In genomic region chr5:133952729-133953567, GRCh38 we compare ENCODE assay signal across 8 cellular contexts. TPM values are rescaled to one million over a fixed set of nuclear protein-coding genes. Genes with fewer than 3 reads are reported as not detected.
DNase-seq lines count a peak whose midpoint lies in the region; ATAC-seq, FAIRE-seq and TF ChIP-seq lines count a peak whose summit lies in the region.

No MANE protein-coding gene starts in this region.

- H3K4me3 ChIP-seq in RWPE2 (ENCODE audit: severe bottlenecking) (no peak overlapping the region), pancreas (no peak overlapping the region), MM.1S (ENCODE audit: low read length) (no peak overlapping the region)

- ATAC-seq in RWPE2 (ENCODE audit: low read depth) (peak; percentile 79), pancreas (peak in 3 of 4 donors; percentile 72 to 82 (median 79)), HG02571 (IDR thresholded peaks at IDR 0.05; ENCODE audit: unreplicated experiment) (no peak), HG02852 (IDR thresholded peaks at IDR 0.05; ENCODE audit: unreplicated experiment) (no peak)

- FAIRE-seq in pancreas (lab: Jason Lieb, UNC) = no peak

- H3K9ac ChIP-seq in MM.1S (ENCODE audit: low read length) = no peak overlapping the region

- H4K20me1 ChIP-seq in MM.1S (ENCODE audit: insufficient read depth, low read length) = no peaks in the 10 kb centered on the region

- no peaks in the 10 kb centered on the region for H3K9me2 ChIP-seq in MM.1S (replicated peaks; ENCODE audit: insufficient read depth, low read length)

- H3K9me3 ChIP-seq in RWPE2 (ENCODE audit: severe bottlenecking) (no peaks in the 10 kb centered on the region), pancreas (no peaks in the 10 kb centered on the region), MM.1S (replicated peaks; ENCODE audit: insufficient read depth, low read length) (no peaks in the 10 kb centered on the region)

- 76 to 77% methylated on average over 10 of the region's 10 CpGs for WGBS in pancreas, 2 donors

- H3K36me3 ChIP-seq in RWPE2 (ENCODE audit: low read depth) (peaks cover 32% of the 10 kb centered on the region), pancreas (peaks cover 0 to 5% (median 0%) of the 10 kb centered on the region in 3 donors), MM.1S (replicated peaks; ENCODE audit: insufficient read depth, low read length) (no peaks in the 10 kb centered on the region; the same call in 1 of the 2 replicates)

- H3F3A ChIP-seq in MM.1S (ENCODE audit: insufficient read depth, low read length) = peaks cover 6% of the 10 kb centered on the region; the same call in 1 of the 2 replicates

- intact Hi-C loops in pancreas (cut with DNase I) = no loop called here

- DNase-seq in AG20443 (ENCODE audit: low spot score) = peak; percentile 91
- no peak for DNase-seq in RWPE2 (ENCODE audit: low spot score)
- peak; percentile 86 for DNase-seq in fibroblast of the conjunctiva (ENCODE audit: low read depth)
- peak in 1 of 6 donors; percentile 15 for DNase-seq in pancreas
- DNase-seq in GDM1 (lab: John Stamatoyannopoulos, UW) = no peak
- no peak for DNase-seq in MM.1S

- H3K79me2 ChIP-seq in MM.1S (ENCODE audit: low read length) = no peaks in the 10 kb centered on the region

- H3K27me3 ChIP-seq in RWPE2 (ENCODE audit: insufficient read depth, poor library complexity, severe bottlenecking) (no peaks in the 10 kb centered on the region), pancreas (no peaks in the 10 kb centered on the region), MM.1S (replicated peaks; ENCODE audit: insufficient read depth, low read length) (no peaks in the 10 kb centered on the region)

- H3K4me1 ChIP-seq in RWPE2 (ENCODE audit: insufficient read depth, poor library complexity, severe bottlenecking) (no peaks in the 10 kb centered on the region), pancreas (peaks cover 0 to 7% (median 4%) of the 10 kb centered on the region in 3 donors), MM.1S (ENCODE audit: low read length) (peaks cover 12% of the 10 kb centered on the region)

- TF ChIP-seq CTCF in RWPE2 (IDR thresholded peaks at IDR 0.05; ENCODE audit: poor library complexity, severe bottlenecking) = no peak
- TF ChIP-seq CTCF in pancreas (IDR thresholded peaks at IDR 0.05) = no peak
- TF ChIP-seq CTCF in MM.1S (IDR thresholded peaks at IDR 0.05; ENCODE audit: low read length) = no peak

- no peak overlapping the region for H3K4me2 ChIP-seq in MM.1S (ENCODE audit: low read depth, low read length)

- H3K27ac ChIP-seq in RWPE2 (ENCODE audit: poor library complexity, severe bottlenecking) (no peak overlapping the region), pancreas (no peak overlapping the region), MM.1S (ENCODE audit: low read length) (no peak overlapping the region)

- no peak overlapping the region for H2AFZ ChIP-seq in MM.1S (ENCODE audit: low read length)

RNA-seq across cellular contexts. Expression of gene C5orf15, which starts 15.5 kb away (rescaled TPM):
- total RNA-seq in pancreas = 10 to 100 TPM in 3 of 6 donors, 1 to 10 TPM in 3; 6.4 to 25.4 (median 10.7) TPM
- 10 to 100 TPM in 1 of 2 donors, 1 to 10 TPM in 1; 7.9 to 35.4 TPM for polyA plus RNA-seq in pancreas

RNA-seq across cellular contexts. Expression of gene VDAC1, which starts 51.8 kb away (rescaled TPM):
- 10 to 100 TPM; 41.8 to 87.8 (median 63.9) TPM for total RNA-seq in pancreas
- 10 to 100 TPM; 49.5 to 67.1 TPM for polyA plus RNA-seq in pancreas

Comparison
In these comparisons a context has a peak if more than half of its experiments do, and no peak if none do; other contexts are left out.
1. DNase-seq: peak in AG20443 (single experiment) and fibroblast of the conjunctiva (single experiment); none in RWPE2 (single experiment), GDM1 (single experiment) and MM.1S (single experiment).
2. ATAC-seq: peak in RWPE2 (single experiment) and pancreas (3 of 4); none in HG02571 (single experiment) and HG02852 (single experiment).